Comparison of ENCODE assay signal across 1 cellular context in the genomic region with DNA sequence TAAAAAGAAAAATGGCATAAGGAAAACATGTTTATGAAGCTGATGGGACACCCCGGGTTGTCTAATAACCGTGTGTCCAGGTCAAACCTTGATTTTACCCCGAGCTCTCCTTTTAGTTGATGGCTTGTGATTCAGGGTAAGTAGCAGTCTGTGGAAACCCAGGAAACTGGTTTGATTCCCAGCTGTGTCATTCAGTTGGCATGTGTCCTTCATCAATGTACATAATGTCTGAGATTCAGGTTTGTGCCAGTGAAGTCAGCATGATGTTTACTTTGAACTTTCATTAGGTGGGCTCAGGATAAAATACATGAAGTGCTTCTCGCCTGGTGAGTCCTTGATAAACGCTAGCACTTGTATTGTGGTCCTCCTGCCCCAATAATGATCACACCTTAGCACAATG.
TF ChIP-seq lines count a peak whose summit lies in the region.

No MANE protein-coding gene starts in this region.

TF ChIP-seq in liver, 16 proteins besides CTCF, POLR2A, EP300 and RAD21 (continued from another document):
- TF ChIP-seq, protein P1, sequence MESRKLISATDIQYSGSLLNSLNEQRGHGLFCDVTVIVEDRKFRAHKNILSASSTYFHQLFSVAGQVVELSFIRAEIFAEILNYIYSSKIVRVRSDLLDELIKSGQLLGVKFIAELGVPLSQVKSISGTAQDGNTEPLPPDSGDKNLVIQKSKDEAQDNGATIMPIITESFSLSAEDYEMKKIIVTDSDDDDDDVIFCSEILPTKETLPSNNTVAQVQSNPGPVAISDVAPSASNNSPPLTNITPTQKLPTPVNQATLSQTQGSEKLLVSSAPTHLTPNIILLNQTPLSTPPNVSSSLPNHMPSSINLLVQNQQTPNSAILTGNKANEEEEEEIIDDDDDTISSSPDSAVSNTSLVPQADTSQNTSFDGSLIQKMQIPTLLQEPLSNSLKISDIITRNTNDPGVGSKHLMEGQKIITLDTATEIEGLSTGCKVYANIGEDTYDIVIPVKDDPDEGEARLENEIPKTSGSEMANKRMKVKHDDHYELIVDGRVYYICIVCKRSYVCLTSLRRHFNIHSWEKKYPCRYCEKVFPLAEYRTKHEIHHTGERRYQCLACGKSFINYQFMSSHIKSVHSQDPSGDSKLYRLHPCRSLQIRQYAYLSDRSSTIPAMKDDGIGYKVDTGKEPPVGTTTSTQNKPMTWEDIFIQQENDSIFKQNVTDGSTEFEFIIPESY (IDR thresholded peaks at IDR 0.05), result no peak
- TF ChIP-seq, protein P2, sequence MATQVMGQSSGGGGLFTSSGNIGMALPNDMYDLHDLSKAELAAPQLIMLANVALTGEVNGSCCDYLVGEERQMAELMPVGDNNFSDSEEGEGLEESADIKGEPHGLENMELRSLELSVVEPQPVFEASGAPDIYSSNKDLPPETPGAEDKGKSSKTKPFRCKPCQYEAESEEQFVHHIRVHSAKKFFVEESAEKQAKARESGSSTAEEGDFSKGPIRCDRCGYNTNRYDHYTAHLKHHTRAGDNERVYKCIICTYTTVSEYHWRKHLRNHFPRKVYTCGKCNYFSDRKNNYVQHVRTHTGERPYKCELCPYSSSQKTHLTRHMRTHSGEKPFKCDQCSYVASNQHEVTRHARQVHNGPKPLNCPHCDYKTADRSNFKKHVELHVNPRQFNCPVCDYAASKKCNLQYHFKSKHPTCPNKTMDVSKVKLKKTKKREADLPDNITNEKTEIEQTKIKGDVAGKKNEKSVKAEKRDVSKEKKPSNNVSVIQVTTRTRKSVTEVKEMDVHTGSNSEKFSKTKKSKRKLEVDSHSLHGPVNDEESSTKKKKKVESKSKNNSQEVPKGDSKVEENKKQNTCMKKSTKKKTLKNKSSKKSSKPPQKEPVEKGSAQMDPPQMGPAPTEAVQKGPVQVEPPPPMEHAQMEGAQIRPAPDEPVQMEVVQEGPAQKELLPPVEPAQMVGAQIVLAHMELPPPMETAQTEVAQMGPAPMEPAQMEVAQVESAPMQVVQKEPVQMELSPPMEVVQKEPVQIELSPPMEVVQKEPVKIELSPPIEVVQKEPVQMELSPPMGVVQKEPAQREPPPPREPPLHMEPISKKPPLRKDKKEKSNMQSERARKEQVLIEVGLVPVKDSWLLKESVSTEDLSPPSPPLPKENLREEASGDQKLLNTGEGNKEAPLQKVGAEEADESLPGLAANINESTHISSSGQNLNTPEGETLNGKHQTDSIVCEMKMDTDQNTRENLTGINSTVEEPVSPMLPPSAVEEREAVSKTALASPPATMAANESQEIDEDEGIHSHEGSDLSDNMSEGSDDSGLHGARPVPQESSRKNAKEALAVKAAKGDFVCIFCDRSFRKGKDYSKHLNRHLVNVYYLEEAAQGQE (IDR thresholded peaks at IDR 0.05), result no peak
- TF ChIP-seq JUND (IDR thresholded peaks at IDR 0.05), result no peak
- TF ChIP-seq TAF1 (conservative IDR thresholded peaks at IDR 0.05), result no peak
- TF ChIP-seq YY1 (IDR thresholded peaks at IDR 0.05), result no peak
- TF ChIP-seq GABPA (IDR thresholded peaks at IDR 0.05 in 1 of 2, conservative IDR thresholded peaks at IDR 0.05 in 1 of 2), result no peak
- no peak for TF ChIP-seq RXRA (IDR thresholded peaks at IDR 0.05)
- TF ChIP-seq SP1 (IDR thresholded peaks at IDR 0.05), result no peak
- no peak for TF ChIP-seq HNF4G (IDR thresholded peaks at IDR 0.05)
- TF ChIP-seq EGR1 (IDR thresholded peaks at IDR 0.05; ENCODE audit: low read depth in 2 of 2), result no peak
- TF ChIP-seq HNF4A (conservative IDR thresholded peaks at IDR 0.05), result no peak
- TF ChIP-seq, protein P3, sequence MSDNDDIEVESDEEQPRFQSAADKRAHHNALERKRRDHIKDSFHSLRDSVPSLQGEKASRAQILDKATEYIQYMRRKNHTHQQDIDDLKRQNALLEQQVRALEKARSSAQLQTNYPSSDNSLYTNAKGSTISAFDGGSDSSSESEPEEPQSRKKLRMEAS (IDR thresholded peaks at IDR 0.05), result no peak
TF ChIP-seq in liver: peak in this region for 0.
